9 cellular contexts compared by ENCODE assay signal in the genomic region with DNA sequence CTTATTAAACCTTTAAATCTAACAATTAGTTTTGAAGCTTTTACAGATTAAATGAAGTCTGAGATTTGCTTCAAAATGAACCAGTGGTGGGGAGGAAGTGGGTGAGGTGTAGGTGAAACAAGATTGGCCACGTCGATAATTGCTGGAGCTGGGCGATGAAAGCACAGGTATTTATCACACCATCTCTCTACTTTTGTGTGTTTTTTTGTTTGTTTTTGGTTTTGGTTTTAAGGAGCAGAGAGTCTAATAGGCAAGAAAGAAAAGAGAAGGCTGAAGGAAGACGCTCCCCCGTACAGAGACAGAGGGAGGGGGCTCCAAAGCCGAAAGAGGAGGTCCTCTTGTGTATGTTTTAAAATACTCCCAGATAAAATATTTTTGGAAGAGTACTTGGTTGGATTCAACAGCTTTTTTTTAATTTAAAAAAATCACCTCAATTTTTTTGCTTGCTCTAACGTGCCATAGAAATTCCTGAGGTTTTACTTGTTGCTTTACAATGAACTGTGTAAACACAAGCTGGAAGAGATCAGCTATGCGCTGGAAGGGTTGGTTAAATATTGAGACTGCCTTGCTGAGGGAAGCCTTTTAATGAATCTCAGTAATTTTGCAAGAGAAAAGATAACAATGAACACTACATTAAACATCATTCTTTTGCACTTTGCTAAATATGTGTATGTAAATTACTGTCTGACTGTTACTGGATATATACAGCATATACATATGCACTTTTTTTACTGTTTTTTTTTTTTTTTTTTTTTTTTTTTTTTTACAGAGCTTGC. TPM values are rescaled to one million over a fixed set of nuclear protein-coding genes. Genes with fewer than 3 reads are reported as not detected.
A peak's percentile ranks its signal among the peaks of the same experiment; 100 is the strongest.
DNase-seq lines count a peak whose midpoint lies in the region; ATAC-seq, FAIRE-seq and TF ChIP-seq lines count a peak whose summit lies in the region.
"Had no signal": no experiment of that assay in that cellular context is flagged by ENCODE, and none has a peak within 500 bp of the region (broad histone marks: within the 10 kb centered on the region; RNA-seq: fewer than 3 reads in every experiment).

No MANE protein-coding gene starts in this region.

- FAIRE-seq in TTC549 (lab: Jason Lieb, UNC): peak; percentile 77

- ATAC-seq in HG03460 (IDR thresholded peaks at IDR 0.05; ENCODE audit: unreplicated experiment): no peak
- no peak for ATAC-seq in stimulated activated naive B cell treated with anti-CD40 and anti-IgM and Interleukin-4, amounts not matched to agents 10 μg/mL and 1 μg/mL and 100 μg/mL, for 72 hours (replicated peaks)
- ATAC-seq: gastroesophageal sphincter had no signal

- H3K27ac Mint-ChIP-seq in stimulated activated naive B cell treated with anti-CD40 and anti-IgM and Interleukin-4, amounts not matched to agents 10 μg/mL and 1 μg/mL and 100 μg/mL, for 72 hours: no peak overlapping the region

- no peak for TF ChIP-seq CTCF in fibroblast of the aortic adventitia (IDR thresholded peaks at IDR 0.05; ENCODE audit: insufficient read depth, low read length)

- no peak overlapping the region for H3K4me3 Mint-ChIP-seq in stimulated activated naive B cell treated with anti-CD40 and anti-IgM and Interleukin-4, amounts not matched to agents 10 μg/mL and 1 μg/mL and 100 μg/mL, for 72 hours

- no peaks in the 10 kb centered on the region for H3K27me3 Mint-ChIP-seq in stimulated activated naive B cell treated with anti-CD40 and anti-IgM and Interleukin-4, amounts not matched to agents 10 μg/mL and 1 μg/mL and 100 μg/mL, for 72 hours

- DNase-seq in A172 (ENCODE audit: low spot score) (peak; percentile 41), GM03348 (ENCODE audit: low spot score) (peak; percentile 41), fibroblast of the aortic adventitia (ENCODE audit: low read depth) (peak; percentile 70), NCI-H2227 (lab: John Stamatoyannopoulos, UW; ENCODE audit: unreplicated experiment) (no peak), pons (ENCODE audit: low spot score) (no peak)
- no peak for DNase-seq in stimulated activated naive B cell treated with anti-CD40 and anti-IgM and Interleukin-4, amounts not matched to agents 10 μg/mL and 1 μg/mL and 100 μg/mL, for 72 hours

- no peaks in the 10 kb centered on the region for H3K36me3 Mint-ChIP-seq in stimulated activated naive B cell treated with anti-CD40 and anti-IgM and Interleukin-4, amounts not matched to agents 10 μg/mL and 1 μg/mL and 100 μg/mL, for 72 hours

- no peak overlapping the region for H3K4me3 ChIP-seq in fibroblast of the aortic adventitia (ENCODE audit: low read depth, low read length)
- H3K4me3 ChIP-seq: gastroesophageal sphincter had no signal

- no peaks in the 10 kb centered on the region for H3K9me3 Mint-ChIP-seq in stimulated activated naive B cell treated with anti-CD40 and anti-IgM and Interleukin-4, amounts not matched to agents 10 μg/mL and 1 μg/mL and 100 μg/mL, for 72 hours

- no peaks in the 10 kb centered on the region for H3K4me1 Mint-ChIP-seq in stimulated activated naive B cell treated with anti-CD40 and anti-IgM and Interleukin-4, amounts not matched to agents 10 μg/mL and 1 μg/mL and 100 μg/mL, for 72 hours

RNA-seq across cellular contexts. Expression of gene LGALS8, which starts 6.7 kb away (rescaled TPM):
- total RNA-seq in A172 (2014; rRNA removed; shearing (Covaris generic)): 96.9 and 104 TPM in 2 replicates
- 58.4 and 64.8 TPM in 2 replicates for total RNA-seq in fibroblast of the aortic adventitia (ENCODE audit: low replicate concordance)

Comparison
In these comparisons a context has a peak if more than half of its experiments do, and no peak if none do; other contexts are left out.
1. DNase-seq: peak in A172 (single experiment), GM03348 (single experiment) and fibroblast of the aortic adventitia (single experiment); none in stimulated activated naive B cell treated with anti-CD40 and anti-IgM and Interleukin-4, amounts not matched to agents 10 μg/mL and 1 μg/mL and 100 μg/mL, for 72 hours (single experiment), NCI-H2227 (single experiment) and pons (single experiment).